8 cellular contexts compared by ENCODE assay signal in the genomic region with DNA sequence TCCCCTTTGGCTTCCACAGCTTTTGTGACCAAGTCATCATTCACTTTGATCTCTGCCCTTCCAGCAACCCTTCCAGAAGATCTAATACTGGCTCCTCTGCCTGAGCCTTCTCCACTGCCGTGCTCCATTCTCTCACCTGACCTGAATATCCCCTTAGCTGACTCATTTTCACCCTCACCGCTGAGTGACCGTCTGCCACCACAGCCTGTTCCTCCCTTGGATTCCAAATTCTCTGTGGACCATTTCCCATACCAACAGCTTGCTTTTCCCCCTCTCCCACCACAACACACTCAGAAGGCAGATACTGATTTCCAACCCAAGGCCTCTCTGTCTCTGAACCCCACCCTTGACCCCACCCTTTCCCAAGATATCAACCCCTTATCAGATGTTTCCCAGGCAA. TPM values are rescaled to one million over a fixed set of nuclear protein-coding genes. Genes with fewer than 3 reads are reported as not detected.
"Had no signal": no experiment of that assay in that cellular context is flagged by ENCODE, and none has a peak within 500 bp of the region (broad histone marks: within the 10 kb centered on the region; RNA-seq: fewer than 3 reads in every experiment).

No MANE protein-coding gene starts in this region.

- DNase-seq: IMR-90, KBM-7, KG1 had no signal

- H3K27ac ChIP-seq: HL-60 had no signal

- H3K4me3 ChIP-seq: K562 had no signal

- ATAC-seq: HepG2, K562 had no signal

RNA-seq across cellular contexts. Expression of gene SPATA31D1, which starts 20.5 kb away (rescaled TPM):
- total RNA-seq: HepG2, HT-29, HT1080, IMR-90, K562 had no signal

RNA-seq across cellular contexts. Expression of gene SPATA31D3, which starts 24.7 kb away (rescaled TPM):
- total RNA-seq: HepG2, HT-29, HT1080, IMR-90, K562 had no signal

RNA-seq across cellular contexts. Expression of gene SPATA31D4, which starts 39.8 kb away (rescaled TPM):
- total RNA-seq: HepG2, HT-29, HT1080, IMR-90, K562 had no signal
